Comparison of ENCODE assay signal across 8 cellular contexts in genomic region chr14:36518586-36519430, GRCh38. TPM values are rescaled to one million over a fixed set of nuclear protein-coding genes. Genes with fewer than 3 reads are reported as not detected.
DNase-seq lines count a peak whose midpoint lies in the region; ATAC-seq and TF ChIP-seq lines count a peak whose summit lies in the region.

No MANE protein-coding gene starts in this region.

- no peaks in the 10 kb centered on the region for H3K36me3 ChIP-seq in endodermal cell (ENCODE audit: control insufficient read depth, insufficient read depth, low read length)

- intact Hi-C loops in sciatic nerve (cut with DNase I): no loop called here

- H3K27ac ChIP-seq in endodermal cell (ENCODE audit: low read depth, low read length): no peak overlapping the region

- H3K4me3 Mint-ChIP-seq in endodermal cell: peak overlapping the region; percentile 50

- peaks cover 42% of the 10 kb centered on the region for H3K4me1 Mint-ChIP-seq in endodermal cell

- TF ChIP-seq CTCF in endodermal cell (conservative IDR thresholded peaks at IDR 0.05): no peak

- no peak overlapping the region for H3K27ac Mint-ChIP-seq in endodermal cell

- 1 to 6% methylated on average over 22 to 79 of the region's 79 CpGs for WGBS in endodermal cell (ENCODE audit: insufficient coverage in 1 of 2, insufficient read length in 1 of 2), 2 experiments

- H3K4me1 ChIP-seq in endodermal cell (ENCODE audit: control insufficient read depth, insufficient read depth, low read length): peaks cover 13% of the 10 kb centered on the region

- H3K9me3 Mint-ChIP-seq in endodermal cell: no peaks in the 10 kb centered on the region

- ATAC-seq in sciatic nerve (peak; percentile 27), GM21528 (IDR thresholded peaks at IDR 0.05; ENCODE audit: low FRiP score, unreplicated experiment) (no peak), HG03095 (IDR thresholded peaks at IDR 0.05; ENCODE audit: unreplicated experiment) (no peak)

- H3K27me3 Mint-ChIP-seq in endodermal cell (ENCODE audit: insufficient read depth): peaks cover 98% of the 10 kb centered on the region

- peaks cover 99% of the 10 kb centered on the region for H3K27me3 ChIP-seq in endodermal cell (ENCODE audit: control insufficient read depth, insufficient read depth, low read length, poor library complexity, severe bottlenecking)

- no peaks in the 10 kb centered on the region for H3K9me3 ChIP-seq in endodermal cell (ENCODE audit: control insufficient read depth, low read length)

- H3K9ac ChIP-seq in endodermal cell (ENCODE audit: extremely low read depth, low read length, poor library complexity, severe bottlenecking): no peak overlapping the region

- H3K4me3 ChIP-seq in endodermal cell (ENCODE audit: low read length): peak overlapping the region; percentile 73

- H3K36me3 Mint-ChIP-seq in endodermal cell (ENCODE audit: low read depth): no peaks in the 10 kb centered on the region

- DNase-seq in NCI-H2029 (lab: John Stamatoyannopoulos, UW) (peak; percentile 96), NCI-H2029 treated with DMSO at 0.1 percent for 48 hours (lab: John Stamatoyannopoulos, UW) (no peak), NCI-H2171 treated with DMSO at 0.1 percent for 48 hours (lab: John Stamatoyannopoulos, UW) (peak; percentile 72), endodermal cell (peak; percentile 76), sciatic nerve (ENCODE audit: low spot score) (no peak), midbrain (lab: John Stamatoyannopoulos, UW) (no peak)

RNA-seq across cellular contexts. Expression of gene NKX2-1, which starts 1.2 kb away (rescaled TPM):
- total RNA-seq in endodermal cell: under 1 TPM; 0.31 to 0.62 TPM
- polyA plus RNA-seq in endodermal cell (2013, experiment 1 of 2): 0.25 TPM
- 0.12 TPM for polyA plus RNA-seq in endodermal cell (2013, experiment 2 of 2)
- total RNA-seq in sciatic nerve: 0.22 TPM

Comparison
In these comparisons a context has a peak if more than half of its experiments do, and no peak if none do; other contexts are left out.
1. DNase-seq: peak in NCI-H2029 (single experiment), NCI-H2171 treated with DMSO at 0.1 percent for 48 hours (single experiment) and endodermal cell (single experiment); none in NCI-H2029 treated with DMSO at 0.1 percent for 48 hours (single experiment), sciatic nerve (single experiment) and midbrain (single experiment).